ENCODE assay signal across 29 cellular contexts in the genomic region with DNA sequence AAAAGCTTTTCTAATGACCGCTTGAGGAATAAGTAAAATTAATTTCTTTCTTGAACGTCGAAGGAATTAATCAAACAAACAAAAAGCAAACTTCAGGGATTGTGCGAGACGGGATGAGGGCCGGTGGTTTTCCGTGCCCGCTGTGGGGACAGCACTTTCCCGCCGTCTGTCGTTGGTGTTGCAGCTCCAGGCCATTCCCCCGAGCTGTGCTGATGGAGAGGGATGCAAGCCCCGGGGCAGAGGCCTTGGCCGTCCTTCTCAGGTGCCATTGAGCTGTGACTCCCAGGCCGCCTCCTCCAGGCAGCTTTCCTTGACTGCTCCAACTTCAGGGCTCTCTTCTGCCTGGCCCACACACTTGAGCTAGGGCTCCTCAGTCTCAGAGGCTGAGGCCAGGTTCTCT.
"Had no signal": no experiment of that assay in that cellular context is flagged by ENCODE, and none has a peak within 500 bp of the region (broad histone marks: within the 10 kb centered on the region; RNA-seq: fewer than 3 reads in every experiment).

No MANE protein-coding gene starts in this region.

- H3K4me3 ChIP-seq: coronary artery, dorsolateral prefrontal cortex had no signal

- H3K27ac ChIP-seq: brain microvascular endothelial cell, coronary artery, dorsolateral prefrontal cortex, epithelial cell of prostate had no signal

- H3K9me3 Mint-ChIP-seq: activated CD8-positive, alpha-beta T cell treated with anti-CD3 and anti-CD28 coated beads for 36 hours; activated T-cell treated with anti-CD3 and anti-CD28 coated beads, Interleukin-2, amount 50 U/mL, for 4 hours; activated T-helper 17 cell treated with anti-CD3 and anti-CD28 coated beads, Interleukin-2, amount 50 U/mL, for 72 hours; central memory CD8-positive, alpha-beta T cell; dendritic cell treated with granulocyte-macrophage colony-stimulating factor and Interleukin-4, amounts not matched to agents 40 ng/mL and 50 ng/mL, for 4 days had no signal

- H3K27me3 Mint-ChIP-seq: activated CD8-positive, alpha-beta T cell treated with anti-CD3 and anti-CD28 coated beads for 36 hours; dendritic cell treated with granulocyte-macrophage colony-stimulating factor and Interleukin-4, amounts not matched to agents 40 ng/mL and 50 ng/mL, for 4 days had no signal

- H3K27ac Mint-ChIP-seq: activated CD8-positive, alpha-beta T cell treated with anti-CD3 and anti-CD28 coated beads for 36 hours; activated naive CD8-positive, alpha-beta T cell; activated T-helper 17 cell treated with anti-CD3 and anti-CD28 coated beads, Interleukin-2, amount 50 U/mL, for 72 hours; dendritic cell treated with granulocyte-macrophage colony-stimulating factor and Interleukin-4, amounts not matched to agents 40 ng/mL and 50 ng/mL, for 4 days had no signal

- H3K4me1 Mint-ChIP-seq: central memory CD8-positive, alpha-beta T cell had no signal

- FAIRE-seq: astrocyte, bronchial epithelial cell, endothelial cell of umbilical vein, frontal cortex had no signal

- H3K27me3 ChIP-seq: brain microvascular endothelial cell had no signal

- DNase-seq: activated CD4-positive, alpha-beta T cell treated with anti-CD3 and anti-CD28 coated beads for 1 hour; activated CD4-positive, alpha-beta T cell treated with anti-CD3 and anti-CD28 coated beads for 4 hours; activated CD4-positive, alpha-beta T cell treated with anti-CD3 and anti-CD28 coated beads, Interleukin-2, amount 50 U/mL, for 1 hour; activated CD4-positive, alpha-beta T cell treated with anti-CD3 and anti-CD28 coated beads, Interleukin-2, amount 50 U/mL, for 48 hours; activated CD8-positive, alpha-beta memory T cell treated with anti-CD3 and anti-CD28 coated beads for 24 hours; activated CD8-positive, alpha-beta T cell treated with anti-CD3 and anti-CD28 coated beads for 36 hours; activated effector memory CD4-positive, alpha-beta T cell treated with Interleukin-2 at 50 U/mL for 16 hours; activated gamma-delta T cell treated with Interleukin-2 at 50 U/mL for 16 hours; activated naive CD4-positive, alpha-beta T cell treated with anti-CD3 and anti-CD28 coated beads, Interleukin-2, amount 50 U/mL, for 16 hours; activated naive CD4-positive, alpha-beta T cell treated with Interleukin-2 at 50 U/mL for 16 hours; activated T-cell treated with anti-CD3 and anti-CD28 coated beads, Interleukin-2, amount 50 U/mL, for 4 hours; amniotic stem cell; anterior cingulate cortex; brain microvascular endothelial cell; dorsolateral prefrontal cortex; effector memory CD4-positive, alpha-beta T cell; foreskin fibroblast; head of caudate nucleus; T-helper 2 cell had no signal

- H3K36me3 ChIP-seq: brain microvascular endothelial cell had no signal

- H3K36me3 Mint-ChIP-seq: activated naive CD8-positive, alpha-beta T cell had no signal

- H3K4me3 Mint-ChIP-seq: activated CD8-positive, alpha-beta T cell treated with anti-CD3 and anti-CD28 coated beads for 36 hours; activated naive CD8-positive, alpha-beta T cell; activated T-cell treated with anti-CD3 and anti-CD28 coated beads, Interleukin-2, amount 50 U/mL, for 4 hours; activated T-helper 17 cell treated with anti-CD3 and anti-CD28 coated beads, Interleukin-2, amount 50 U/mL, for 72 hours; central memory CD8-positive, alpha-beta T cell; dendritic cell treated with granulocyte-macrophage colony-stimulating factor and Interleukin-4, amounts not matched to agents 40 ng/mL and 50 ng/mL, for 4 days had no signal

- ATAC-seq: activated CD8-positive, alpha-beta T cell treated with anti-CD3 and anti-CD28 coated beads for 36 hours; activated T-cell treated with anti-CD3 and anti-CD28 coated beads, Interleukin-2, amount 50 U/mL, for 4 hours; activated T-helper 17 cell treated with anti-CD3 and anti-CD28 coated beads, Interleukin-2, amount 50 U/mL, for 72 hours had no signal
